In genomic region chr11:88206746-88207145, GRCh38 we compare ENCODE assay signal across 18 cellular contexts. TPM values are rescaled to one million over a fixed set of nuclear protein-coding genes. Genes with fewer than 3 reads are reported as not detected.
DNase-seq lines count a peak whose midpoint lies in the region; ATAC-seq and TF ChIP-seq lines count a peak whose summit lies in the region.
"Had no signal": no experiment of that assay in that cellular context is flagged by ENCODE, and none has a peak within 500 bp of the region (broad histone marks: within the 10 kb centered on the region; RNA-seq: fewer than 3 reads in every experiment).

No MANE protein-coding gene starts in this region.

- H3K27ac ChIP-seq in psoas muscle: no peak overlapping the region
- H3K27ac ChIP-seq in suprapubic skin: no peak overlapping the region
- H3K27ac ChIP-seq: C4-2B had no signal

- no peaks in the 10 kb centered on the region for H3K79me2 ChIP-seq in Loucy (ENCODE audit: insufficient read depth, low read length)

- no peak for TF ChIP-seq POLR2A in suprapubic skin (IDR thresholded peaks at IDR 0.05)

- peak overlapping the region; percentile 26 for H3K4me2 ChIP-seq in Loucy (ENCODE audit: low read depth, low read length, poor library complexity, severe bottlenecking)

- peaks cover 15 to 41% (median 16%) of the 10 kb centered on the region in 3 donors for H3K36me3 Mint-ChIP-seq in immature natural killer cell

- H3K4me1 Mint-ChIP-seq in immature natural killer cell: no peaks in the 10 kb centered on the region
- H3K4me1 Mint-ChIP-seq: nephron progenitor cell had no signal

- peaks cover 12% of the 10 kb centered on the region for H3K4me1 ChIP-seq in Loucy (ENCODE audit: insufficient read depth, low read length, poor library complexity, severe bottlenecking)
- H3K4me1 ChIP-seq in psoas muscle: no peaks in the 10 kb centered on the region
- no peaks in the 10 kb centered on the region for H3K4me1 ChIP-seq in suprapubic skin

- no peak for TF ChIP-seq EP300 in suprapubic skin (IDR thresholded peaks at IDR 0.05)

- TF ChIP-seq CTCF in GM12865 (IDR thresholded peaks at IDR 0.05; ENCODE audit: insufficient read depth, low read depth, low read length, missing control alignments) (no peak), Loucy (conservative IDR thresholded peaks at IDR 0.05; ENCODE audit: low read length) (no peak), psoas muscle (IDR thresholded peaks at IDR 0.05) (no peak), suprapubic skin (IDR thresholded peaks at IDR 0.05) (no peak)

- ATAC-seq in GM21619 (IDR thresholded peaks at IDR 0.05; ENCODE audit: unreplicated experiment) (peak; percentile 63), psoas muscle (no peak)
- ATAC-seq: activated CD8-positive, alpha-beta T cell treated with anti-CD3 and anti-CD28 coated beads, Interleukin-2, amount 10 ng/mL, durations not matched to agents 7 days and 5 days; right cardiac atrium had no signal

- peak; percentile 26 for DNase-seq in GM12865 (ENCODE audit: low read depth)
- DNase-seq in iris pigment epithelial cell (ENCODE audit: low read depth): peak; percentile 24
- no peak for DNase-seq in psoas muscle
- no peak for DNase-seq in suprapubic skin (ENCODE audit: low spot score in 2 of 2)
- no peak for DNase-seq in SKM-1 treated with dmso at 0.1 percent for 144 hours (lab: John Stamatoyannopoulos, UW; ENCODE audit: unreplicated experiment)
- no peak for DNase-seq in immature natural killer cell
- DNase-seq: activated CD8-positive, alpha-beta T cell treated with anti-CD3 and anti-CD28 coated beads, Interleukin-2, amount 10 ng/mL, durations not matched to agents 7 days and 5 days; activated naive CD4-positive, alpha-beta T cell treated with Interleukin-2 at 50 U/mL for 16 hours; DND-41; NCI-H2081 treated with DMSO at 0.1 percent for 48 hours; nephron progenitor cell; NK-92 treated with Interleukin-12 subunit alpha and Interleukin-12 subunit beta, amount 100 ng/mL, for 24 hours; right cardiac atrium; SHP77 had no signal

- no peak overlapping the region for H2AFZ ChIP-seq in Loucy (ENCODE audit: low read length)

- H3F3A ChIP-seq in Loucy (ENCODE audit: low read depth): no peaks in the 10 kb centered on the region

- H3K9me3 Mint-ChIP-seq in immature natural killer cell: no peaks in the 10 kb centered on the region
- H3K9me3 Mint-ChIP-seq: nephron progenitor cell; stimulated activated naive CD8-positive, alpha-beta T cell treated with anti-CD3 and anti-CD28 coated beads, Interleukin-15, Interleukin-2, amounts not matched to agents 100 ng/mL and 50 ng/mL, for 24 hours had no signal

- intact Hi-C loops in psoas muscle (cut with DNase I): no loop called here

- no peaks in the 10 kb centered on the region for H3K9me3 ChIP-seq in Loucy (ENCODE audit: insufficient read depth, low read depth, low read length)
- H3K9me3 ChIP-seq in psoas muscle: no peaks in the 10 kb centered on the region
- H3K9me3 ChIP-seq in suprapubic skin: no peaks in the 10 kb centered on the region

- no peaks in the 10 kb centered on the region for H3K27me3 Mint-ChIP-seq in immature natural killer cell (ENCODE audit: low read depth in 3 of 3)
- H3K27me3 Mint-ChIP-seq: stimulated activated naive CD8-positive, alpha-beta T cell treated with anti-CD3 and anti-CD28 coated beads, Interleukin-15, Interleukin-2, amounts not matched to agents 100 ng/mL and 50 ng/mL, for 24 hours had no signal

- H3K27me3 ChIP-seq in Loucy (ENCODE audit: insufficient read depth, low read length, poor library complexity, severe bottlenecking) (no peaks in the 10 kb centered on the region), psoas muscle (ENCODE audit: insufficient read depth in 3 of 3, low read length in 2 of 3) (no peaks in the 10 kb centered on the region), suprapubic skin (no peaks in the 10 kb centered on the region)

- H3K9ac ChIP-seq in Loucy (ENCODE audit: low read depth, low read length, poor library complexity, severe bottlenecking): no peak overlapping the region

- no peaks in the 10 kb centered on the region for H4K20me1 ChIP-seq in Loucy (ENCODE audit: insufficient read depth, low read length, poor library complexity, severe bottlenecking)

- H3K9me2 ChIP-seq in Loucy (replicated peaks; ENCODE audit: low read depth, low read length): no peaks in the 10 kb centered on the region

- H3K4me3 Mint-ChIP-seq in immature natural killer cell: no peak overlapping the region
- H3K4me3 Mint-ChIP-seq: activated CD8-positive, alpha-beta T cell treated with anti-CD3 and anti-CD28 coated beads, Interleukin-2, amount 10 ng/mL, durations not matched to agents 7 days and 5 days; nephron progenitor cell; stimulated activated naive CD8-positive, alpha-beta T cell treated with anti-CD3 and anti-CD28 coated beads, Interleukin-15, Interleukin-2, amounts not matched to agents 100 ng/mL and 50 ng/mL, for 24 hours had no signal

- no peak overlapping the region for H3K27ac Mint-ChIP-seq in immature natural killer cell
- H3K27ac Mint-ChIP-seq: activated CD8-positive, alpha-beta T cell treated with anti-CD3 and anti-CD28 coated beads, Interleukin-2, amount 10 ng/mL, durations not matched to agents 7 days and 5 days; nephron progenitor cell; stimulated activated naive CD8-positive, alpha-beta T cell treated with anti-CD3 and anti-CD28 coated beads, Interleukin-15, Interleukin-2, amounts not matched to agents 100 ng/mL and 50 ng/mL, for 24 hours had no signal

- 0% methylated on average over 1 of the region's 1 CpG for WGBS in psoas muscle, 3 donors
- 0% methylated on average over 1 of the region's 1 CpG for WGBS in suprapubic skin

- no peak overlapping the region for H3K4me3 ChIP-seq in GM12865 (ENCODE audit: low read depth, low read length)
- no peak overlapping the region for H3K4me3 ChIP-seq in Loucy (ENCODE audit: low read length, poor library complexity, severe bottlenecking)
- no peak overlapping the region for H3K4me3 ChIP-seq in psoas muscle
- H3K4me3 ChIP-seq in suprapubic skin: no peak overlapping the region

- no peaks in the 10 kb centered on the region for H3K36me3 ChIP-seq in Loucy (ENCODE audit: insufficient read depth, low read length)
- no peaks in the 10 kb centered on the region for H3K36me3 ChIP-seq in psoas muscle (ENCODE audit: insufficient read depth in 1 of 2, low read depth in 1 of 2)
- no peaks in the 10 kb centered on the region for H3K36me3 ChIP-seq in suprapubic skin

RNA-seq across cellular contexts. Expression of gene RAB38, which starts 31.5 kb away (rescaled TPM):
- under 1 TPM in 3 of 4 donors, not detected in 1; 0.20 to 0.29 (median 0.28) TPM for total RNA-seq in psoas muscle
- polyA plus RNA-seq in psoas muscle: under 1 TPM; 0.21 to 0.63 (median 0.21) TPM
- total RNA-seq in suprapubic skin: 10 to 100 TPM; 27.8 to 76.6 (median 48.9) TPM
- polyA plus RNA-seq in immature natural killer cell: 10 to 100 TPM in 2 of 3 donors, 1 to 10 TPM in 1; 7.0 to 11.8 (median 11.5) TPM

Comparison
In these comparisons a context has a peak if more than half of its experiments do, and no peak if none do; other contexts are left out.
1. DNase-seq: peak in GM12865 (single experiment) and iris pigment epithelial cell (single experiment); none in psoas muscle (0 of 2), suprapubic skin (0 of 2), SKM-1 treated with dmso at 0.1 percent for 144 hours (single experiment) and immature natural killer cell (0 of 3).
2. RNA of gene RAB38, which starts 31.5 kb away (total RNA-seq): 27.8 to 76.6 TPM in suprapubic skin; 0.20 to 0.29 TPM in psoas muscle; every median in the first group is over 10 times any median in the second.